10 cellular contexts compared by ENCODE assay signal in genomic region chr14:68820999-68821683, GRCh38. TPM values are rescaled to one million over a fixed set of nuclear protein-coding genes. Genes with fewer than 3 reads are reported as not detected.
A peak's percentile ranks its signal among the peaks of the same experiment; 100 is the strongest.
DNase-seq lines count a peak whose midpoint lies in the region; ATAC-seq and TF ChIP-seq lines count a peak whose summit lies in the region.
"Had no signal": no experiment of that assay in that cellular context is flagged by ENCODE, and none has a peak within 500 bp of the region (broad histone marks: within the 10 kb centered on the region; RNA-seq: fewer than 3 reads in every experiment).

No MANE protein-coding gene starts in this region.

- intact Hi-C loops in naive thymus-derived CD4-positive, alpha-beta T cell (cut with micrococcal nuclease) = loop anchor here in 1 of 2 donors (5.0 kb wide), 1 partner anchor 939 kb away; no protein-coding TSS in a partner anchor
- intact Hi-C loops in esophagus muscularis mucosa (cut with DNase I) (no loop called here), left ventricle myocardium superior (cut with micrococcal nuclease) (no loop called here)

- H3K27me3 Mint-ChIP-seq in naive thymus-derived CD4-positive, alpha-beta T cell = no peaks in the 10 kb centered on the region

- POLR2A ChIA-PET in naive thymus-derived CD4-positive, alpha-beta T cell (lab: Charles Lee) = interaction anchor here (0.6 to 23.4 kb wide), 6 partner anchors 23 to 611 kb away, joined by 3 to 1273 read pairs (median 6); partner anchors contain the start of gene ZFP36L1

- in situ Hi-C loops in GM13977 (cut with MboI; ENCODE audit: low pct_unique_long_range_greater_than_20kb, low sequenced_read_pairs, unreplicated experiment) = no loop called here

- peak overlapping the region; percentile 43 for H3K4me2 ChIP-seq in SU-DHL-6 (ENCODE audit: low read depth, low read length, poor library complexity, severe bottlenecking)

- TF ChIP-seq EP300 in esophagus muscularis mucosa (IDR thresholded peaks at IDR 0.05) = no peak

- H3K9me2 ChIP-seq in SU-DHL-6 (replicated peaks; ENCODE audit: insufficient read depth, low read length) = no peaks in the 10 kb centered on the region

- ATAC-seq in GM21515 (IDR thresholded peaks at IDR 0.05; ENCODE audit: unreplicated experiment) (peak; percentile 24), left ventricle myocardium superior (no peak)
- no peak for ATAC-seq in naive thymus-derived CD4-positive, alpha-beta T cell

- H3K4me3 ChIP-seq in SU-DHL-6 (ENCODE audit: insufficient read depth, low read length, poor library complexity, severe bottlenecking) (no peak overlapping the region), esophagus muscularis mucosa (no peak overlapping the region)
- H3K4me3 ChIP-seq in naive thymus-derived CD4-positive, alpha-beta T cell (ENCODE audit: low read length) = no peak overlapping the region
- H3K4me3 ChIP-seq: thoracic aorta had no signal

- H3K79me2 ChIP-seq in SU-DHL-6 (ENCODE audit: insufficient read depth, low read length) = no peaks in the 10 kb centered on the region

- peak overlapping the region in 7 of 10 donors; percentile 54 to 83 (median 59) for H3K4me3 Mint-ChIP-seq in naive thymus-derived CD4-positive, alpha-beta T cell

- H2AFZ ChIP-seq in SU-DHL-6 (ENCODE audit: low read depth, low read length, severe bottlenecking) = peak overlapping the region; percentile 4

- no peaks in the 10 kb centered on the region for H3K9me3 Mint-ChIP-seq in naive thymus-derived CD4-positive, alpha-beta T cell

- TF ChIP-seq CTCF in GM13977 (IDR thresholded peaks at IDR 0.05; ENCODE audit: extremely low read depth, insufficient read depth, missing control alignments) = no peak
- TF ChIP-seq CTCF in SU-DHL-6 (IDR thresholded peaks at IDR 0.05; ENCODE audit: insufficient read depth, low read length, poor library complexity, severe bottlenecking) = no peak
- no peak for TF ChIP-seq CTCF in esophagus muscularis mucosa (IDR thresholded peaks at IDR 0.05)

- H3K27me3 ChIP-seq in SU-DHL-6 (ENCODE audit: low read length) (no peaks in the 10 kb centered on the region), esophagus muscularis mucosa (no peaks in the 10 kb centered on the region)
- H3K27me3 ChIP-seq in naive thymus-derived CD4-positive, alpha-beta T cell (ENCODE audit: control insufficient read depth in 2 of 2, insufficient read depth in 2 of 2, low read length in 2 of 2) = no peaks in the 10 kb centered on the region

- H4K20me1 ChIP-seq in SU-DHL-6 (ENCODE audit: low read depth, low read length) = no peaks in the 10 kb centered on the region

- 96% methylated on average over 9 of the region's 18 CpGs for WGBS in esophagus muscularis mucosa

- no peaks in the 10 kb centered on the region for H3K36me3 Mint-ChIP-seq in naive thymus-derived CD4-positive, alpha-beta T cell

- DNase-seq in GM13977 (ENCODE audit: low spot score) (peak; percentile 75), esophagus muscularis mucosa (ENCODE audit: extremely low spot score) (no peak), NCI-H2196 (lab: John Stamatoyannopoulos, UW; ENCODE audit: unreplicated experiment) (no peak), NCI-H1105 treated with DMSO at 0.1 percent for 48 hours (lab: John Stamatoyannopoulos, UW) (no peak), left ventricle myocardium superior (no peak)
- DNase-seq in naive thymus-derived CD4-positive, alpha-beta T cell = no peak
- DNase-seq: hippocampal formation had no signal

- peak overlapping the region; percentile 44 for H3K9ac ChIP-seq in SU-DHL-6 (ENCODE audit: low read length)

- H3K27ac Mint-ChIP-seq in naive thymus-derived CD4-positive, alpha-beta T cell = peak overlapping the region; percentile 6 to 93 (median 86)

- H3K36me3 ChIP-seq in SU-DHL-6 (ENCODE audit: low read length) = no peaks in the 10 kb centered on the region
- H3K36me3 ChIP-seq in naive thymus-derived CD4-positive, alpha-beta T cell (ENCODE audit: control insufficient read depth in 2 of 3, insufficient read depth in 3 of 3, low read length in 3 of 3) = no peaks in the 10 kb centered on the region
- H3K36me3 ChIP-seq in esophagus muscularis mucosa = no peaks in the 10 kb centered on the region
- H3K36me3 ChIP-seq: thoracic aorta had no signal

- no peak for TF ChIP-seq POLR2A in esophagus muscularis mucosa (IDR thresholded peaks at IDR 0.05; ENCODE audit: low read depth)

- H3F3A ChIP-seq in SU-DHL-6 (ENCODE audit: insufficient read depth) = 0 out of 2 replicates have a peak, but pooled peaks cover 3% of the 10 kb centered on the region

- peak overlapping the region; percentile 25; the same call in 1 of the 2 replicates for H3K27ac ChIP-seq in SU-DHL-6 (ENCODE audit: low read depth, low read length)
- peak overlapping the region; percentile 67 for H3K27ac ChIP-seq in naive thymus-derived CD4-positive, alpha-beta T cell (ENCODE audit: low read depth, low read length)
- H3K27ac ChIP-seq in esophagus muscularis mucosa (replicated peaks in 1 of 4) = no peak overlapping the region
- H3K27ac ChIP-seq: thoracic aorta had no signal

- CTCF ChIA-PET in naive thymus-derived CD4-positive, alpha-beta T cell (lab: Charles Lee) = interaction anchor here (0.6 to 10.6 kb wide), 9 partner anchors 22 to 984 kb away, joined by 3 to 219 read pairs (median 7); partner anchors contain the start of gene ZFP36L1

- peaks cover 26 to 29% of the 10 kb centered on the region in 2 donors for H3K4me1 ChIP-seq in naive thymus-derived CD4-positive, alpha-beta T cell (ENCODE audit: control insufficient read depth in 2 of 2, insufficient read depth in 2 of 2, low read length in 2 of 2)
- peaks cover 21 to 51% (median 46%) of the 10 kb centered on the region in 4 donors for H3K4me1 ChIP-seq in esophagus muscularis mucosa

- no peaks in the 10 kb centered on the region for H3K9me3 ChIP-seq in SU-DHL-6 (ENCODE audit: insufficient read depth, low read length)
- no peaks in the 10 kb centered on the region for H3K9me3 ChIP-seq in naive thymus-derived CD4-positive, alpha-beta T cell (ENCODE audit: control insufficient read depth in 2 of 3, low read length in 3 of 3)
- no peaks in the 10 kb centered on the region for H3K9me3 ChIP-seq in esophagus muscularis mucosa
- H3K9me3 ChIP-seq: thoracic aorta had no signal

- H3K4me1 Mint-ChIP-seq in naive thymus-derived CD4-positive, alpha-beta T cell = peaks cover 14 to 60% (median 54%) of the 10 kb centered on the region in 7 donors

RNA-seq across cellular contexts. Expression of gene ZFP36L1, which starts 28.3 kb away (rescaled TPM):
- total RNA-seq in naive thymus-derived CD4-positive, alpha-beta T cell = 100 to 1,000 TPM in 4 of 5 experiments, 10 to 100 TPM in 1; 82.0 to 231 (median 203) TPM
- polyA plus RNA-seq in naive thymus-derived CD4-positive, alpha-beta T cell = 100 to 1,000 TPM in 1 of 2 donors, 10 to 100 TPM in 1; 85.6 to 160 TPM
- total RNA-seq in esophagus muscularis mucosa = 100 to 1,000 TPM; 191 to 704 (median 444) TPM
- total RNA-seq in left ventricle myocardium superior = 49.2 TPM

Comparison
In these comparisons a context has a peak if more than half of its experiments do, and no peak if none do; other contexts are left out.
1. H3K27ac ChIP-seq: peak in SU-DHL-6 (single experiment) and naive thymus-derived CD4-positive, alpha-beta T cell (single experiment); none in esophagus muscularis mucosa (0 of 4).